In genomic region chr1:47432071-47433036, GRCh38 we compare ENCODE assay signal across 8 cellular contexts. TPM values are rescaled to one million over a fixed set of nuclear protein-coding genes. Genes with fewer than 3 reads are reported as not detected.
DNase-seq lines count a peak whose midpoint lies in the region; ATAC-seq and TF ChIP-seq lines count a peak whose summit lies in the region.

No MANE protein-coding gene starts in this region.

- peaks cover 0 to 3% of the 10 kb centered on the region in 2 donors for H3K36me3 ChIP-seq in ascending aorta

- H3K4me3 ChIP-seq in ascending aorta (peak overlapping the region in 1 of 2 donors; percentile 39), right cardiac atrium (ENCODE audit: low read length) (no peak overlapping the region)

- H3K27me3 ChIP-seq in ascending aorta (no peaks in the 10 kb centered on the region), right cardiac atrium (ENCODE audit: control insufficient read depth, insufficient read depth) (no peaks in the 10 kb centered on the region)

- H3K4me1 ChIP-seq in ascending aorta (peaks cover 9 to 39% of the 10 kb centered on the region in 2 donors), right cardiac atrium (ENCODE audit: control insufficient read depth, insufficient read depth, low read length) (no peaks in the 10 kb centered on the region)

- peak; percentile 80 for ATAC-seq in right cardiac atrium
- ATAC-seq in GM18520 (IDR thresholded peaks at IDR 0.05; ENCODE audit: unreplicated experiment), result no peak

- H3K9me3 ChIP-seq in ascending aorta (no peaks in the 10 kb centered on the region), right cardiac atrium (ENCODE audit: control insufficient read depth, low read length) (no peaks in the 10 kb centered on the region)

- peak; percentile 97 for DNase-seq in HT-29 (ENCODE audit: low spot score)
- peak; percentile 33 for DNase-seq in SW480 (ENCODE audit: low spot score)
- DNase-seq in ascending aorta (ENCODE audit: low spot score in 2 of 2), result peak in 1 of 2 donors; percentile 89
- peak; percentile 82 to 87 (median 86) for DNase-seq in right cardiac atrium
- DNase-seq in pulmonary artery endothelial cell (ENCODE audit: low read depth, low spot score), result peak; percentile 44
- no peak for DNase-seq in NCI-H2107 (lab: John Stamatoyannopoulos, UW)

- TF ChIP-seq CTCF in GM12873 (IDR thresholded peaks at IDR 0.05; ENCODE audit: insufficient read depth, low read depth, low read length, missing control alignments) (peak; percentile 87), ascending aorta (IDR thresholded peaks at IDR 0.05) (peak; percentile 52 to 72 (median 72))

- 11% methylated on average over 32 of the region's 32 CpGs for WGBS in right cardiac atrium

- H3K27ac ChIP-seq in ascending aorta, result no peak overlapping the region
- no peak overlapping the region for H3K27ac ChIP-seq in right cardiac atrium (ENCODE audit: low read length)

- intact Hi-C loops in ascending aorta (cut with DNase I) (loop anchor here (1.0 kb wide), 2 partner anchors 278 to 294 kb away; no protein-coding TSS in a partner anchor), right cardiac atrium (cut with DNase I) (loop anchor here in 3 of 4 donors (2.0 to 10.0 kb wide), 4 partner anchors 248 to 295 kb away; no protein-coding TSS in a partner anchor)

RNA-seq across cellular contexts. Expression of gene FOXD2, which starts 5.5 kb away (rescaled TPM):
- 2.8 TPM in 2 replicates for total RNA-seq in HT-29 (2014; rRNA removed; shearing (Covaris generic))
- total RNA-seq in ascending aorta, result 1.3 TPM
- under 1 TPM in 2 of 4 donors, not detected in 2; 0.06 to 0.08 TPM for total RNA-seq in right cardiac atrium
- polyA plus RNA-seq in right cardiac atrium, result 0.05 TPM
- 0.11 and 0.20 TPM in 2 replicates for total RNA-seq in pulmonary artery endothelial cell

RNA-seq across cellular contexts. Expression of gene FOXE3, which starts 16.3 kb away (rescaled TPM):
- not detected in 2 replicates for total RNA-seq in HT-29 (2014; rRNA removed; shearing (Covaris generic))
- total RNA-seq in ascending aorta, result not detected
- not detected for total RNA-seq in right cardiac atrium
- polyA plus RNA-seq in right cardiac atrium, result not detected
- 0.04 TPM in 1 of 2 replicates, not detected in the other for total RNA-seq in pulmonary artery endothelial cell
